Comparison of ENCODE assay signal across 26 cellular contexts in the genomic region with DNA sequence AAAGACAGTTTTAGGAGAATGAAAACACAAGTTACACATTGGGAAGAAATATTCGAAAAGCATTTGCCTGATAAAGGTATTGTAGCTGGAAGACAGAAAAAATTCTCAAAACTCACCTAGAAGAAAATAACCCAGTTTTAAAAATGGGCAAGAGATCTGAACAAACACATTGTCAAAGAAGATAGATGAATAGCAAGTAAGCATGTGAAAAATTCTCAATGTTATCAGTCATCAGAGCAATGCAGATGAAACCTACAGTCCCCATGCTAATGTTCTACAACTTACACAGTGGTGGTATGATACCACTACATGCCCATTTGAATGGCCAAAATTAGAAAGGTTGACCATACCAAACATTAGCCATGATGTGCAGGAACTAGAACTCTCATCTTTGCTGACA.
"Had no signal": no experiment of that assay in that cellular context is flagged by ENCODE, and none has a peak within 500 bp of the region (broad histone marks: within the 10 kb centered on the region; RNA-seq: fewer than 3 reads in every experiment).

No MANE protein-coding gene starts in this region.

- H3K36me3 ChIP-seq: neural progenitor cell, neutrophil, ovary, uterus had no signal

- H3K4me2 ChIP-seq: neural progenitor cell, smooth muscle cell had no signal

- H2AFZ ChIP-seq: neural progenitor cell had no signal

- H3K4me3 Mint-ChIP-seq: mesothelial cell of epicardium; natural killer cell; nephron progenitor cell; neural progenitor cell; stimulated activated memory B cell treated with anti-CD40 and anti-IgM and Interleukin-4, amounts not matched to agents 10 μg/mL and 1 μg/mL and 100 μg/mL, for 72 hours; stimulated activated naive CD8-positive, alpha-beta T cell treated with anti-CD3 and anti-CD28 coated beads, Interleukin-15, amount 100 ng/mL, for 72 hours; type B pancreatic cell had no signal

- H3K27me3 Mint-ChIP-seq: naive B cell; progenitor cell of endocrine pancreas; stimulated activated memory B cell treated with anti-CD40 and anti-IgM and Interleukin-4, amounts not matched to agents 10 μg/mL and 1 μg/mL and 100 μg/mL, for 72 hours; stimulated activated naive CD8-positive, alpha-beta T cell treated with anti-CD3 and anti-CD28 coated beads, Interleukin-15, amount 100 ng/mL, for 72 hours; type B pancreatic cell had no signal

- H3K4me1 Mint-ChIP-seq: mesothelial cell of epicardium; nephron progenitor cell; neural progenitor cell; stimulated activated memory B cell treated with anti-CD40 and anti-IgM and Interleukin-4, amounts not matched to agents 10 μg/mL and 1 μg/mL and 100 μg/mL, for 72 hours had no signal

- DNase-seq: islet precursor cell; left ventricle myocardium inferior; naive B cell; natural killer cell; nephron progenitor cell; occipital lobe; ovary; right lobe of liver; stimulated activated CD4-positive, alpha-beta T cell treated with anti-CD3 and anti-CD28 coated beads, Interleukin-1b, Interleukin-23, amount 100 ng/mL, for 48 hours; stimulated activated CD4-positive, alpha-beta T cell treated with anti-CD3 and anti-CD28 coated beads, Interleukin-2, amount 100 ng/mL, for 48 hours; stimulated activated CD4-positive, alpha-beta T cell treated with anti-CD3 and anti-CD28 coated beads, Interleukin-4, amount 100 ng/mL, for 4 hours; stimulated activated CD8-positive, alpha-beta memory T cell treated with anti-CD3 and anti-CD28 coated beads, Interleukin-4, amount 100 ng/mL, for 48 hours; stimulated activated naive CD4-positive, alpha-beta T cell treated with Interleukin-2 at 50 U/mL for 16 hours; stimulated activated naive CD8-positive, alpha-beta T cell treated with anti-CD3 and anti-CD28 coated beads, Interleukin-15, amount 100 ng/mL, for 72 hours; substantia nigra; uterus had no signal

- H3K4me3 ChIP-seq: left ventricle myocardium inferior, lung, neural progenitor cell, ovary, right atrium auricular region, right lobe of liver, smooth muscle cell, tibial nerve, uterus had no signal

- H3K27ac ChIP-seq: left ventricle myocardium inferior, neural progenitor cell, neutrophil, ovary, right atrium auricular region, right lobe of liver, tibial nerve, uterus had no signal

- ATAC-seq: natural killer cell; right lobe of liver; stimulated activated memory B cell treated with anti-CD40 and anti-IgM and Interleukin-4, amounts not matched to agents 10 μg/mL and 1 μg/mL and 100 μg/mL, for 72 hours; stimulated activated naive CD8-positive, alpha-beta T cell treated with anti-CD3 and anti-CD28 coated beads, Interleukin-15, amount 100 ng/mL, for 72 hours had no signal

- H3K9ac ChIP-seq: neural progenitor cell had no signal

- H3K4me1 ChIP-seq: left ventricle myocardium inferior, neural progenitor cell, right atrium auricular region, tibial nerve, uterus had no signal

- H3K27ac Mint-ChIP-seq: mesothelial cell of epicardium; naive B cell; nephron progenitor cell; neural progenitor cell; progenitor cell of endocrine pancreas; stimulated activated memory B cell treated with anti-CD40 and anti-IgM and Interleukin-4, amounts not matched to agents 10 μg/mL and 1 μg/mL and 100 μg/mL, for 72 hours; stimulated activated naive CD8-positive, alpha-beta T cell treated with anti-CD3 and anti-CD28 coated beads, Interleukin-15, amount 100 ng/mL, for 72 hours; type B pancreatic cell had no signal

- H3K27me3 ChIP-seq: neural progenitor cell, neutrophil, ovary, right atrium auricular region, right lobe of liver, tibial nerve, uterus had no signal
